ENCODE assay signal across 24 cellular contexts in the genomic region with DNA sequence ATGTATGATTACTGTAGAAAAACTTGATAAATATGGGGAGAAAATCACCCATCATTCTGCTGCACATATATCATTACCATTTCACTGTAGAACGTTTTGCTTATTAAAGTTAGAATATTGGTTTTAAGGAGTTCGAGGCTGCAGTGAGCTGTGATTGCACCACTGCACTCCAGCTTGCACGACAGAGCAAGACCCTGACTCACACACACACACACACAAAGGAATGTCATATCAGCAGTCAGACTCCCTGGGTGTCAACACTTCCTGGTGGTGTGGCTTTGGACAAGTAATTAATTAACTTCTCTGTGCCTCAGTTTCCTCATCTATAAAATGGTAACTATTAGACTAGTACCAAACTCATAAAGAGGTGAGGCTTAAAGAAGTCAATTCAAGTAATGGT. TPM values are rescaled to one million over a fixed set of nuclear protein-coding genes. Genes with fewer than 3 reads are reported as not detected.
A peak's percentile ranks its signal among the peaks of the same experiment; 100 is the strongest.
DNase-seq lines count a peak whose midpoint lies in the region; ATAC-seq lines count a peak whose summit lies in the region.
"Had no signal": no experiment of that assay in that cellular context is flagged by ENCODE, and none has a peak within 500 bp of the region (broad histone marks: within the 10 kb centered on the region; RNA-seq: fewer than 3 reads in every experiment).

No MANE protein-coding gene starts in this region.

- ATAC-seq in HG03460 (IDR thresholded peaks at IDR 0.05; ENCODE audit: unreplicated experiment), result no peak
- no peak for ATAC-seq in GM19455 (IDR thresholded peaks at IDR 0.05; ENCODE audit: unreplicated experiment)
- ATAC-seq: GM12878, GM23338 had no signal

- H3K27ac Mint-ChIP-seq in activated T-helper 2 cell treated with anti-CD3 and anti-CD28 coated beads, Interferon-gamma antibody, Interleukin-2, Interleukin-4, amounts not matched to agents 10 μg/mL and 5 μg/mL and 100 μg/mL, durations not matched to agents 14 hours and 24 hours and 36 hours, result no peak overlapping the region
- H3K27ac Mint-ChIP-seq: GM23338 had no signal

- intact Hi-C loops in activated T-helper 2 cell treated with anti-CD3 and anti-CD28 coated beads, Interferon-gamma antibody, Interleukin-2, Interleukin-4, amounts not matched to agents 10 μg/mL and 5 μg/mL and 100 μg/mL, durations not matched to agents 14 hours and 24 hours and 36 hours (cut with micrococcal nuclease), result no loop called here

- H3K36me3 Mint-ChIP-seq in activated T-helper 2 cell treated with anti-CD3 and anti-CD28 coated beads, Interferon-gamma antibody, Interleukin-2, Interleukin-4, amounts not matched to agents 10 μg/mL and 5 μg/mL and 100 μg/mL, durations not matched to agents 14 hours and 24 hours and 36 hours (ENCODE audit: low read depth), result no peaks in the 10 kb centered on the region

- H3K4me1 Mint-ChIP-seq in activated T-helper 2 cell treated with anti-CD3 and anti-CD28 coated beads, Interferon-gamma antibody, Interleukin-2, Interleukin-4, amounts not matched to agents 10 μg/mL and 5 μg/mL and 100 μg/mL, durations not matched to agents 14 hours and 24 hours and 36 hours (ENCODE audit: low read depth), result peaks cover 2% of the 10 kb centered on the region

- DNase-seq in EL, result peak; percentile 45
- DNase-seq in amniotic epithelial cell (ENCODE audit: low read depth), result peak; percentile 72
- DNase-seq in glomerular visceral epithelial cell (ENCODE audit: extremely low spot score), result peak; percentile 24
- DNase-seq in renal cortical epithelial cell (ENCODE audit: low read depth), result peak; percentile 66
- DNase-seq in activated T-helper 2 cell treated with anti-CD3 and anti-CD28 coated beads, Interferon-gamma antibody, Interleukin-2, Interleukin-4, amounts not matched to agents 10 μg/mL and 5 μg/mL and 100 μg/mL, durations not matched to agents 14 hours and 24 hours and 36 hours (ENCODE audit: low spot score), result no peak
- DNase-seq in epidermal melanocyte (ENCODE audit: insufficient read length, low spot score), result no peak
- DNase-seq: activated CD4-positive, alpha-beta T cell treated with anti-CD3 and anti-CD28 coated beads, Interleukin-2, amount 50 U/mL, for 4 hours; activated gamma-delta T cell treated with Interleukin-2 at 50 U/mL for 16 hours; amniotic stem cell; erythroblast; glutamatergic neuron; NCI-H187; PC-9; right cardiac atrium; SJCRH30 had no signal

- no peak overlapping the region for H3K4me3 Mint-ChIP-seq in activated T-helper 2 cell treated with anti-CD3 and anti-CD28 coated beads, Interferon-gamma antibody, Interleukin-2, Interleukin-4, amounts not matched to agents 10 μg/mL and 5 μg/mL and 100 μg/mL, durations not matched to agents 14 hours and 24 hours and 36 hours (ENCODE audit: low read depth)
- H3K4me3 Mint-ChIP-seq: central memory CD8-positive, alpha-beta T cell; GM23338 had no signal

- H3K27me3 Mint-ChIP-seq in activated T-helper 2 cell treated with anti-CD3 and anti-CD28 coated beads, Interferon-gamma antibody, Interleukin-2, Interleukin-4, amounts not matched to agents 10 μg/mL and 5 μg/mL and 100 μg/mL, durations not matched to agents 14 hours and 24 hours and 36 hours (ENCODE audit: low read depth), result peaks cover 44% of the 10 kb centered on the region

- H3K9me3 Mint-ChIP-seq in activated T-helper 2 cell treated with anti-CD3 and anti-CD28 coated beads, Interferon-gamma antibody, Interleukin-2, Interleukin-4, amounts not matched to agents 10 μg/mL and 5 μg/mL and 100 μg/mL, durations not matched to agents 14 hours and 24 hours and 36 hours, result no peaks in the 10 kb centered on the region
- H3K9me3 Mint-ChIP-seq: central memory CD8-positive, alpha-beta T cell; GM23338 had no signal

RNA-seq across cellular contexts. Expression of a gene that starts 11.3 kb away (rescaled TPM):
- 1.2 and 15.4 TPM in 2 replicates for total RNA-seq in renal cortical epithelial cell
- total RNA-seq in activated T-helper 2 cell treated with anti-CD3 and anti-CD28 coated beads, Interferon-gamma antibody, Interleukin-2, Interleukin-4, amounts not matched to agents 10 μg/mL and 5 μg/mL and 100 μg/mL, durations not matched to agents 14 hours and 24 hours and 36 hours, result not detected in 2 replicates
- total RNA-seq: PC-9; T-helper 2 cell treated with Interferon-gamma antibody and Interleukin-4, amounts not matched to agents 100 ng/mL and 5 ng/mL, for 36 hours had no signal

RNA-seq across cellular contexts. Expression of a gene that starts 13.0 kb away (rescaled TPM):
- 0.35 and 0.85 TPM in 2 replicates for total RNA-seq in renal cortical epithelial cell
- total RNA-seq in activated T-helper 2 cell treated with anti-CD3 and anti-CD28 coated beads, Interferon-gamma antibody, Interleukin-2, Interleukin-4, amounts not matched to agents 10 μg/mL and 5 μg/mL and 100 μg/mL, durations not matched to agents 14 hours and 24 hours and 36 hours, result not detected in 2 replicates
- total RNA-seq: GM12878; PC-9; T-helper 2 cell treated with Interferon-gamma antibody and Interleukin-4, amounts not matched to agents 100 ng/mL and 5 ng/mL, for 36 hours had no signal

RNA-seq across cellular contexts. Expression of a gene that starts 53.9 kb away (rescaled TPM):
- not detected in 2 replicates for total RNA-seq in renal cortical epithelial cell
- not detected in 2 replicates for total RNA-seq in activated T-helper 2 cell treated with anti-CD3 and anti-CD28 coated beads, Interferon-gamma antibody, Interleukin-2, Interleukin-4, amounts not matched to agents 10 μg/mL and 5 μg/mL and 100 μg/mL, durations not matched to agents 14 hours and 24 hours and 36 hours
- total RNA-seq: GM12878; lower leg skin; omental fat pad; PC-9; subcutaneous adipose tissue; T-helper 2 cell treated with Interferon-gamma antibody and Interleukin-4, amounts not matched to agents 100 ng/mL and 5 ng/mL, for 36 hours had no signal

Comparison
In these comparisons a context has a peak if more than half of its experiments do, and no peak if none do; other contexts are left out.
1. DNase-seq: peak in EL (single experiment), amniotic epithelial cell (single experiment), glomerular visceral epithelial cell (single experiment) and renal cortical epithelial cell (single experiment); none in activated T-helper 2 cell treated with anti-CD3 and anti-CD28 coated beads, Interferon-gamma antibody, Interleukin-2, Interleukin-4, amounts not matched to agents 10 μg/mL and 5 μg/mL and 100 μg/mL, durations not matched to agents 14 hours and 24 hours and 36 hours (single experiment) and epidermal melanocyte (single experiment).